10 cellular contexts compared by ENCODE assay signal in genomic region chr20:32052792-32053362, GRCh38. TPM values are rescaled to one million over a fixed set of nuclear protein-coding genes. Genes with fewer than 3 reads are reported as not detected.
DNase-seq lines count a peak whose midpoint lies in the region; ATAC-seq and TF ChIP-seq lines count a peak whose summit lies in the region.
"Had no signal": no experiment of that assay in that cellular context is flagged by ENCODE, and none has a peak within 500 bp of the region (broad histone marks: within the 10 kb centered on the region; RNA-seq: fewer than 3 reads in every experiment).

No MANE protein-coding gene starts in this region.

- peak overlapping the region in 1 of 4 donors; percentile 38 for H3K4me3 ChIP-seq in adrenal gland
- no peak overlapping the region for H3K4me3 ChIP-seq in lower leg skin (ENCODE audit: low read depth, poor library complexity, severe bottlenecking)
- H3K4me3 ChIP-seq in upper lobe of left lung: peak overlapping the region in 3 of 4 donors; percentile 42 to 51 (median 49)

- no peaks in the 10 kb centered on the region for H3K36me3 Mint-ChIP-seq in activated T-cell treated with anti-CD3 and anti-CD28 coated beads, Interleukin-2, amount 50 U/mL, for 72 hours (ENCODE audit: insufficient read depth in 2 of 2)
- H3K36me3 Mint-ChIP-seq in activated naive CD4-positive, alpha-beta T cell treated with anti-CD3 and anti-CD28 coated beads, Interleukin-2, amount 50 U/mL, for 72 hours: peaks cover 0 to 10% of the 10 kb centered on the region in 2 donors

- intact Hi-C loops in adrenal gland (cut with DNase I) (no loop called here), lower leg skin (cut with DNase I; ENCODE audit: low total_unique reads) (no loop called here)

- peak in 1 of 2 donors; percentile 39 for ATAC-seq in activated T-cell treated with anti-CD3 and anti-CD28 coated beads, Interleukin-2, amount 50 U/mL, for 72 hours (replicated peaks in 1 of 2)
- ATAC-seq in upper lobe of left lung (ENCODE audit: low FRiP score in 2 of 2): peak; percentile 74 to 78
- no peak for ATAC-seq in activated naive CD4-positive, alpha-beta T cell treated with anti-CD3 and anti-CD28 coated beads, Interleukin-2, amount 50 U/mL, for 72 hours

- H3K4me1 Mint-ChIP-seq in activated T-cell treated with anti-CD3 and anti-CD28 coated beads, Interleukin-2, amount 50 U/mL, for 72 hours (ENCODE audit: low read depth): peaks cover 13% of the 10 kb centered on the region

- H3K4me1 ChIP-seq in adrenal gland (replicated peaks in 1 of 2) (peaks cover 0 to 4% of the 10 kb centered on the region in 2 donors), upper lobe of left lung (peaks cover 2 to 23% (median 16%) of the 10 kb centered on the region in 4 donors)

- TF ChIP-seq POLR2A in adrenal gland (IDR thresholded peaks at IDR 0.05): no peak
- TF ChIP-seq POLR2A in lower leg skin (IDR thresholded peaks at IDR 0.05): no peak
- peak in 2 of 4 donors; percentile 22 to 50 for TF ChIP-seq POLR2A in upper lobe of left lung (IDR thresholded peaks at IDR 0.05)

- H3K9me3 Mint-ChIP-seq in activated T-cell treated with anti-CD3 and anti-CD28 coated beads, Interleukin-2, amount 50 U/mL, for 72 hours: no peaks in the 10 kb centered on the region
- H3K9me3 Mint-ChIP-seq in activated naive CD4-positive, alpha-beta T cell treated with anti-CD3 and anti-CD28 coated beads, Interleukin-2, amount 50 U/mL, for 72 hours: no peaks in the 10 kb centered on the region

- H3K27ac Mint-ChIP-seq in activated T-cell treated with anti-CD3 and anti-CD28 coated beads, Interleukin-2, amount 50 U/mL, for 72 hours: no peak overlapping the region
- H3K27ac Mint-ChIP-seq in activated naive CD4-positive, alpha-beta T cell treated with anti-CD3 and anti-CD28 coated beads, Interleukin-2, amount 50 U/mL, for 72 hours: no peak overlapping the region

- H3K9me3 ChIP-seq in adrenal gland (replicated peaks in 1 of 3) (no peaks in the 10 kb centered on the region), upper lobe of left lung (no peaks in the 10 kb centered on the region)

- H3K27me3 ChIP-seq in adrenal gland (peaks cover 43% of the 10 kb centered on the region), upper lobe of left lung (peaks cover 0 to 20% (median 9%) of the 10 kb centered on the region in 4 donors)

- peak overlapping the region; percentile 8 to 84 for H3K4me3 Mint-ChIP-seq in activated T-cell treated with anti-CD3 and anti-CD28 coated beads, Interleukin-2, amount 50 U/mL, for 72 hours

- TF ChIP-seq CTCF in adrenal gland (IDR thresholded peaks at IDR 0.05): no peak
- no peak for TF ChIP-seq CTCF in lower leg skin (IDR thresholded peaks at IDR 0.05)
- TF ChIP-seq CTCF in upper lobe of left lung (IDR thresholded peaks at IDR 0.05): no peak

- H3K36me3 ChIP-seq in adrenal gland (replicated peaks in 1 of 2): no peaks in the 10 kb centered on the region
- no peaks in the 10 kb centered on the region for H3K36me3 ChIP-seq in upper lobe of left lung

- H3K27ac ChIP-seq in adrenal gland (peak overlapping the region in 1 of 5 donors; percentile 68), upper lobe of left lung (peak overlapping the region; percentile 83 to 93 (median 92))

- DNase-seq in activated T-cell treated with anti-CD3 and anti-CD28 coated beads, Interleukin-2, amount 50 U/mL, for 72 hours: no peak
- no peak for DNase-seq in activated T-cell treated with anti-CD3 and anti-CD28 coated beads, Interleukin-2, amount 50 U/mL, for 1 hour
- DNase-seq in adrenal gland (peak in 6 of 7 donors; percentile 33 to 67 (median 50)), lower leg skin (ENCODE audit: low spot score in 2 of 2) (peak; percentile 30 to 87), upper lobe of left lung (peak; percentile 85 to 92), hippocampal formation (lab: John Stamatoyannopoulos, UW) (no peak)
- DNase-seq in activated naive CD4-positive, alpha-beta T cell treated with anti-CD3 and anti-CD28 coated beads, Interleukin-2, amount 50 U/mL, for 72 hours (ENCODE audit: low spot score in 2 of 2): no peak
- DNase-seq in activated CD4-positive, CD25-positive, alpha-beta regulatory T cell treated with anti-CD3 and anti-CD28 coated beads, Interleukin-2, amount 50 U/mL, for 72 hours: no peak
- DNase-seq: kidney glomerular epithelial cell had no signal

- no peak for TF ChIP-seq EP300 in upper lobe of left lung (IDR thresholded peaks at IDR 0.05)

- peaks cover 57% of the 10 kb centered on the region for H3K27me3 Mint-ChIP-seq in activated T-cell treated with anti-CD3 and anti-CD28 coated beads, Interleukin-2, amount 50 U/mL, for 72 hours (ENCODE audit: low read depth)

- 16 to 21% (median 17%) methylated on average over 21 to 22 of the region's 22 CpGs for WGBS in adrenal gland, 4 donors
- WGBS in lower leg skin, 2 donors: 16 to 17% methylated on average over 22 of the region's 22 CpGs
- 15 to 17% methylated on average over 21 to 22 of the region's 22 CpGs for WGBS in upper lobe of left lung, 2 donors

RNA-seq across cellular contexts. Expression of gene HCK, which starts 0.8 kb away (rescaled TPM):
- 1 to 10 TPM in 1 of 2 donors, under 1 TPM in 1; 0.50 to 1.1 TPM for total RNA-seq in activated T-cell treated with anti-CD3 and anti-CD28 coated beads, Interleukin-2, amount 50 U/mL, for 72 hours
- 10 to 100 TPM in 7 of 8 donors, 1 to 10 TPM in 1; 4.3 to 49.8 (median 31.1) TPM for total RNA-seq in adrenal gland
- polyA plus RNA-seq in adrenal gland: 10 to 100 TPM in 2 of 3 donors, 1 to 10 TPM in 1; 9.9 to 15.0 (median 10.0) TPM
- total RNA-seq in lower leg skin: 10 to 100 TPM in 1 of 4 donors, 1 to 10 TPM in 3; 7.0 to 10.2 (median 8.7) TPM
- total RNA-seq in upper lobe of left lung: 10 to 100 TPM; 27.7 to 93.9 (median 69.1) TPM
- total RNA-seq in activated naive CD4-positive, alpha-beta T cell treated with anti-CD3 and anti-CD28 coated beads, Interleukin-2, amount 50 U/mL, for 72 hours: under 1 TPM in 1 of 2 donors, not detected in 1; 0.16 TPM

RNA-seq across cellular contexts. Expression of gene CCM2L, which starts 42.6 kb away (rescaled TPM):
- not detected for total RNA-seq in activated T-cell treated with anti-CD3 and anti-CD28 coated beads, Interleukin-2, amount 50 U/mL, for 72 hours
- total RNA-seq in adrenal gland: 1 to 10 TPM; 3.8 to 8.7 (median 6.1) TPM
- polyA plus RNA-seq in adrenal gland: 10 to 100 TPM in 2 of 3 donors, 1 to 10 TPM in 1; 2.2 to 21.3 (median 11.4) TPM
- total RNA-seq in lower leg skin: 1 to 10 TPM in 2 of 4 donors, under 1 TPM in 2; 0.65 to 4.4 (median 2.5) TPM
- 10 to 100 TPM in 2 of 6 donors, 1 to 10 TPM in 4; 4.2 to 29.2 (median 8.3) TPM for total RNA-seq in upper lobe of left lung
- not detected for total RNA-seq in activated naive CD4-positive, alpha-beta T cell treated with anti-CD3 and anti-CD28 coated beads, Interleukin-2, amount 50 U/mL, for 72 hours
- polyA plus RNA-seq: BJ had no signal

RNA-seq across cellular contexts. Expression of gene TM9SF4, which starts 56.6 kb away (rescaled TPM):
- total RNA-seq in activated T-cell treated with anti-CD3 and anti-CD28 coated beads, Interleukin-2, amount 50 U/mL, for 72 hours: 10 to 100 TPM; 42.9 to 56.7 TPM
- total RNA-seq in adrenal gland (10 to 100 TPM; 36.0 to 61.0 (median 49.6) TPM), lower leg skin (10 to 100 TPM; 42.2 to 49.5 (median 47.3) TPM), upper lobe of left lung (10 to 100 TPM; 26.7 to 48.0 (median 37.1) TPM)
- 10 to 100 TPM; 23.2 to 47.3 (median 34.4) TPM for polyA plus RNA-seq in adrenal gland
- total RNA-seq in activated naive CD4-positive, alpha-beta T cell treated with anti-CD3 and anti-CD28 coated beads, Interleukin-2, amount 50 U/mL, for 72 hours: 10 to 100 TPM; 41.0 to 45.4 TPM

Comparison
In these comparisons a context has a peak if more than half of its experiments do, and no peak if none do; other contexts are left out.
1. ATAC-seq: peak in upper lobe of left lung (2 of 2); none in activated naive CD4-positive, alpha-beta T cell treated with anti-CD3 and anti-CD28 coated beads, Interleukin-2, amount 50 U/mL, for 72 hours (0 of 2).
2. DNase-seq: peak in adrenal gland (6 of 7), lower leg skin (2 of 2) and upper lobe of left lung (2 of 2); none in activated T-cell treated with anti-CD3 and anti-CD28 coated beads, Interleukin-2, amount 50 U/mL, for 72 hours (0 of 2), activated T-cell treated with anti-CD3 and anti-CD28 coated beads, Interleukin-2, amount 50 U/mL, for 1 hour (single experiment), activated naive CD4-positive, alpha-beta T cell treated with anti-CD3 and anti-CD28 coated beads, Interleukin-2, amount 50 U/mL, for 72 hours (0 of 2), hippocampal formation (0 of 2) and activated CD4-positive, CD25-positive, alpha-beta regulatory T cell treated with anti-CD3 and anti-CD28 coated beads, Interleukin-2, amount 50 U/mL, for 72 hours (single experiment).